9 cellular contexts compared by ENCODE assay signal in the genomic region with DNA sequence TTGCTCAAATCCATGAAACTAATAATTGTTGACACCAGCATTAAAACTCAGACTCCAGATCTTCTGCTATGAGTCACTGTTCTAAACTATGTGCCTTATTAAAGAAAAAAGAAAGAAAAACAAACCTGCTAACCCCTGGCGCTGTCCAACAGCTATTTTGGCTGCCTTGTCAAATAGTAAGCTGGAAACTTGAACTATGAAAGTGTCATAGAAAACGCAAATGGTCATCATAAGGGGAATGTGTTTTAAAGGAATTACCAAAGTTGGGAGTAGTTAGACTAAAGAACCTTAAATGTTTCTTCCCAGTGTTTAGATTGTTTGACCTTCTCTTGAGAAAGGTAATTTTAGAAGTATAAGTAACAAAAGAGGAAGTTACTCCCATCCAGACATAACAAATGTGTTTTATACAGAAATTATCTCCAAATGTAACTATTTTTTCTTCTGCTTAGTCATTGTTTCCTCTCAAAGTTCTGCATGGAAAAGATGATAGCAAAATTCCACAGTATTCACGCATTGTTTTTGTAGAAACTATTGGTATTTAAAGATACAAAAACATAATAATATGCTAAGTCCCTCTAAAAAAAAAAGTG.
A peak's percentile ranks its signal among the peaks of the same experiment; 100 is the strongest.
DNase-seq lines count a peak whose midpoint lies in the region; ATAC-seq, FAIRE-seq and TF ChIP-seq lines count a peak whose summit lies in the region.
"Had no signal": no experiment of that assay in that cellular context is flagged by ENCODE, and none has a peak within 500 bp of the region (broad histone marks: within the 10 kb centered on the region; RNA-seq: fewer than 3 reads in every experiment).

No MANE protein-coding gene starts in this region.

- no peaks in the 10 kb centered on the region for H3K27me3 Mint-ChIP-seq in astrocyte (ENCODE audit: low read depth, unreplicated experiment)
- H3K27me3 Mint-ChIP-seq in activated CD8-positive, alpha-beta memory T cell treated with anti-CD3 and anti-CD28 coated beads, Interleukin-2, amount 10 ng/mL, durations not matched to agents 7 days and 5 days = no peaks in the 10 kb centered on the region
- H3K27me3 Mint-ChIP-seq: memory B cell had no signal

- H3K4me1 Mint-ChIP-seq in astrocyte (ENCODE audit: low read depth, unreplicated experiment) = peaks cover 22% of the 10 kb centered on the region
- no peaks in the 10 kb centered on the region for H3K4me1 Mint-ChIP-seq in activated CD8-positive, alpha-beta memory T cell treated with anti-CD3 and anti-CD28 coated beads, Interleukin-2, amount 10 ng/mL, durations not matched to agents 7 days and 5 days

- H2AFZ ChIP-seq in Karpas-422 (ENCODE audit: low read length) (no peak overlapping the region), astrocyte (ENCODE audit: low read depth, low read length) (no peak overlapping the region)

- H3K36me3 ChIP-seq in Karpas-422 (ENCODE audit: insufficient read depth, low read length) = no peaks in the 10 kb centered on the region
- H3K36me3 ChIP-seq in astrocyte (ENCODE audit: insufficient read depth, low read length) = no peaks in the 10 kb centered on the region
- peaks cover 0 to 20% (median 0%) of the 10 kb centered on the region in 9 donors for H3K36me3 ChIP-seq in heart right ventricle
- no peaks in the 10 kb centered on the region for H3K36me3 ChIP-seq in thoracic aorta

- H3K9me3 Mint-ChIP-seq in astrocyte (ENCODE audit: unreplicated experiment) = no peaks in the 10 kb centered on the region
- H3K9me3 Mint-ChIP-seq in activated CD8-positive, alpha-beta memory T cell treated with anti-CD3 and anti-CD28 coated beads, Interleukin-2, amount 10 ng/mL, durations not matched to agents 7 days and 5 days (ENCODE audit: low read depth) = no peaks in the 10 kb centered on the region
- H3K9me3 Mint-ChIP-seq: memory B cell had no signal

- no peaks in the 10 kb centered on the region for H3K9me3 ChIP-seq in Karpas-422 (ENCODE audit: low read length)
- H3K9me3 ChIP-seq in astrocyte (ENCODE audit: insufficient read depth, low read depth, low read length) = no peaks in the 10 kb centered on the region
- no peaks in the 10 kb centered on the region for H3K9me3 ChIP-seq in heart right ventricle
- no peaks in the 10 kb centered on the region for H3K9me3 ChIP-seq in thoracic aorta

- H3K4me1 ChIP-seq in Karpas-422 (ENCODE audit: low read length) (peaks cover 32% of the 10 kb centered on the region), astrocyte (ENCODE audit: insufficient read depth, low read length) (peaks cover 14% of the 10 kb centered on the region), heart right ventricle (peaks cover 0 to 19% (median 11%) of the 10 kb centered on the region in 9 donors), thoracic aorta (ENCODE audit: control insufficient read depth in 1 of 2, low read depth in 2 of 2) (peaks cover 16 to 56% of the 10 kb centered on the region in 2 donors)

- H3K27ac ChIP-seq in Karpas-422 (ENCODE audit: low read length) (no peak overlapping the region), astrocyte (ENCODE audit: low read depth, low read length) (peak overlapping the region; percentile 75), heart right ventricle (peak overlapping the region in 7 of 10 donors; percentile 8 to 63 (median 46)), thoracic aorta (peak overlapping the region; percentile 52 to 59)

- H3K79me2 ChIP-seq in Karpas-422 (ENCODE audit: low read length) (no peaks in the 10 kb centered on the region), astrocyte (ENCODE audit: insufficient read depth, low read length) (no peaks in the 10 kb centered on the region)

- no peak for TF ChIP-seq CTCF in astrocyte (IDR thresholded peaks at IDR 0.05; ENCODE audit: insufficient read depth, low read depth, low read length)
- TF ChIP-seq CTCF in heart right ventricle (IDR thresholded peaks at IDR 0.05) = no peak
- no peak for TF ChIP-seq CTCF in thoracic aorta (IDR thresholded peaks at IDR 0.05)

- CTCF ChIA-PET in activated CD8-positive, alpha-beta memory T cell treated with anti-CD3 and anti-CD28 coated beads, Interleukin-2, amount 10 ng/mL, durations not matched to agents 7 days and 5 days (lab: Charles Lee) = no interaction called here

- ATAC-seq in heart right ventricle (peak in 7 of 8 donors; percentile 61 to 88 (median 83)), thoracic aorta (ENCODE audit: insufficient number of reproducible peaks, low FRiP score, low read depth) (peak; percentile 74)
- no peak for ATAC-seq in activated CD8-positive, alpha-beta memory T cell treated with anti-CD3 and anti-CD28 coated beads, Interleukin-2, amount 10 ng/mL, durations not matched to agents 7 days and 5 days

- no peaks in the 10 kb centered on the region; the same call in 1 of the 2 replicates for H3K9me2 ChIP-seq in Karpas-422 (replicated peaks; ENCODE audit: insufficient read depth, low read length)

- peak overlapping the region; percentile 24 for H3K4me2 ChIP-seq in Karpas-422 (ENCODE audit: low read depth, low read length, poor library complexity, severe bottlenecking)
- peak overlapping the region; percentile 68 for H3K4me2 ChIP-seq in astrocyte (ENCODE audit: low read length)

- no peak overlapping the region for H3K27ac Mint-ChIP-seq in astrocyte (ENCODE audit: unreplicated experiment)
- H3K27ac Mint-ChIP-seq in activated CD8-positive, alpha-beta memory T cell treated with anti-CD3 and anti-CD28 coated beads, Interleukin-2, amount 10 ng/mL, durations not matched to agents 7 days and 5 days = no peak overlapping the region
- H3K27ac Mint-ChIP-seq: memory B cell had no signal

- DNase-seq in Karpas-422 = no peak
- peak; percentile 93 for DNase-seq in astrocyte (ENCODE audit: low read depth)
- peak in 1 of 2 donors; percentile 24 for DNase-seq in heart right ventricle
- no peak for DNase-seq in thoracic aorta (ENCODE audit: low spot score)
- no peak for DNase-seq in activated CD8-positive, alpha-beta memory T cell treated with anti-CD3 and anti-CD28 coated beads, Interleukin-2, amount 10 ng/mL, durations not matched to agents 7 days and 5 days
- DNase-seq in GM19239 (ENCODE audit: insufficient read length, low spot score) = no peak
- no peak for DNase-seq in SIG-M5 treated with dmso at 0.1 percent for 504 hours (lab: John Stamatoyannopoulos, UW; ENCODE audit: unreplicated experiment)
- DNase-seq: H7 had no signal

- intact Hi-C loops in heart right ventricle (cut with DNase I) = no loop called here

- WGBS in heart right ventricle, 2 donors = 33 to 53% methylated on average over 3 of the region's 3 CpGs

- no peak overlapping the region for H3K9ac ChIP-seq in Karpas-422 (ENCODE audit: low read length)
- peak overlapping the region; percentile 9 for H3K9ac ChIP-seq in astrocyte (ENCODE audit: low read length)

- H4K20me1 ChIP-seq in Karpas-422 (ENCODE audit: insufficient read depth, low read depth, low read length) (no peaks in the 10 kb centered on the region), astrocyte (ENCODE audit: insufficient read depth, low read length) (no peaks in the 10 kb centered on the region)

- no peaks in the 10 kb centered on the region for H3K36me3 Mint-ChIP-seq in astrocyte (ENCODE audit: low read depth, unreplicated experiment)
- no peaks in the 10 kb centered on the region for H3K36me3 Mint-ChIP-seq in activated CD8-positive, alpha-beta memory T cell treated with anti-CD3 and anti-CD28 coated beads, Interleukin-2, amount 10 ng/mL, durations not matched to agents 7 days and 5 days
- H3K36me3 Mint-ChIP-seq: memory B cell had no signal

- FAIRE-seq in astrocyte (lab: Jason Lieb, UNC) (peak; percentile 94), GM19239 (lab: Jason Lieb, UNC) (no peak)

- H3K27me3 ChIP-seq in Karpas-422 (ENCODE audit: low read length) = no peaks in the 10 kb centered on the region; the same call in 1 of the 2 replicates
- H3K27me3 ChIP-seq in astrocyte (ENCODE audit: insufficient read depth, low read length) = no peaks in the 10 kb centered on the region
- no peaks in the 10 kb centered on the region for H3K27me3 ChIP-seq in heart right ventricle
- no peaks in the 10 kb centered on the region for H3K27me3 ChIP-seq in thoracic aorta (replicated peaks; ENCODE audit: insufficient read depth)

- no peak overlapping the region for H3K4me3 Mint-ChIP-seq in astrocyte (ENCODE audit: unreplicated experiment)
- no peak overlapping the region for H3K4me3 Mint-ChIP-seq in activated CD8-positive, alpha-beta memory T cell treated with anti-CD3 and anti-CD28 coated beads, Interleukin-2, amount 10 ng/mL, durations not matched to agents 7 days and 5 days
- H3K4me3 Mint-ChIP-seq: memory B cell had no signal

- H3K4me3 ChIP-seq in Karpas-422 (ENCODE audit: low read length) = no peak overlapping the region
- H3K4me3 ChIP-seq in astrocyte (ENCODE audit: insufficient read depth, low read depth, low read length) = peak overlapping the region; percentile 1
- no peak overlapping the region for H3K4me3 ChIP-seq in heart right ventricle
- H3K4me3 ChIP-seq in thoracic aorta = peak overlapping the region; percentile 18

Comparison
In these comparisons a context has a peak if more than half of its experiments do, and no peak if none do; other contexts are left out.
1. H3K4me3 ChIP-seq: peak in astrocyte (single experiment) and thoracic aorta (single experiment); none in Karpas-422 (single experiment) and heart right ventricle (0 of 10).